In the genomic region with DNA sequence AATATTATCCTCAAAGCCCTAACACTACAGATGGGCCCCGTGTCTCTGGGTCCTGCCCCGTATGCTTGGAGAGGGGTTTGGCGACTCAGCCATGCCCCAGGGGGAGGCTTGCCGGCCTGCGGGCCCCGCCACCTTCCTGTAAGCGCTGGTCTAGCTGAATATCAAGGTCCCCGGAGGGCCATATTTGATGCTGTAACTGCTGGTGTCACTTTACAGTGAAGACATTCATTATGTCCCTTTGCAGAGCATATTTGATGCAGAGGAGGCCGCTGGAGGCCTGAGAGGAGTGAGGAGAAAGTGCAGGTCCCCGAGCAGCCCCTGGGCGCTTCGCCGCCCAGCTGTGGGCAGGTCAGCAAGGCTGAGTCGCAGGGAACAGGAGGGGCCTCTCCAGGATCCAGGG, we compare ENCODE assay signal across 31 cellular contexts. TPM values are rescaled to one million over a fixed set of nuclear protein-coding genes. Genes with fewer than 3 reads are reported as not detected.
"Had no signal": no experiment of that assay in that cellular context is flagged by ENCODE, and none has a peak within 500 bp of the region (broad histone marks: within the 10 kb centered on the region; RNA-seq: fewer than 3 reads in every experiment).

No MANE protein-coding gene starts in this region.

- DNase-seq: activated CD4-positive, alpha-beta memory T cell treated with anti-CD3 and anti-CD28 coated beads, Interleukin-2, amount 10 ng/mL, durations not matched to agents 7 days and 5 days; activated CD4-positive, alpha-beta T cell treated with anti-CD3 and anti-CD28 coated beads for 1 hour; activated CD4-positive, alpha-beta T cell treated with anti-CD3 and anti-CD28 coated beads for 48 hours; activated CD4-positive, CD25-positive, alpha-beta regulatory T cell; activated CD8-positive, alpha-beta memory T cell treated with anti-CD3 and anti-CD28 coated beads for 24 hours; activated CD8-positive, alpha-beta memory T cell treated with anti-CD3 and anti-CD28 coated beads, Interleukin-2, amount 10 ng/mL, durations not matched to agents 7 days and 5 days; activated CD8-positive, alpha-beta memory T cell treated with anti-CD3 and anti-CD28 coated beads, Interleukin-2, amount 50 U/mL, for 48 hours; activated effector memory CD4-positive, alpha-beta T cell treated with Interleukin-2 at 50 U/mL for 16 hours; activated naive CD4-positive, alpha-beta T cell treated with anti-CD3 and anti-CD28 coated beads, Interleukin-2, amount 10 ng/mL, durations not matched to agents 7 days and 5 days; activated T-cell treated with anti-CD3 and anti-CD28 coated beads, Interleukin-2, amount 50 U/mL, for 48 hours; amniotic stem cell; aorta; caudate nucleus; cerebellar nuclear complex; NCI-H1092 treated with DMSO at 0.1 percent for 48 hours; NCI-H146; NCI-H187; NCI-H2029 treated with DMSO at 0.1 percent for 48 hours; NCI-H2227 treated with DMSO at 0.1 percent for 48 hours; NCI-H446 treated with DMSO at 0.1 percent for 48 hours; SHP77; SJCRH30; T1000; WERI-Rb-1 had no signal

- H3K4me3 ChIP-seq: SJCRH30, SK-N-MC had no signal

- H3K9me3 ChIP-seq: SJCRH30 had no signal

- H3K27me3 ChIP-seq: SJCRH30 had no signal

- H3K36me3 ChIP-seq: SJCRH30, WERI-Rb-1 had no signal

- H3K4me1 ChIP-seq: SJCRH30 had no signal

- H3K27ac ChIP-seq: KMS-11, SJCRH30, SK-N-MC, WERI-Rb-1 had no signal

- H3K9ac ChIP-seq: KMS-11 had no signal

- H3K4me2 ChIP-seq: KMS-11 had no signal

- ATAC-seq: activated CD8-positive, alpha-beta memory T cell treated with anti-CD3 and anti-CD28 coated beads, Interleukin-2, amount 10 ng/mL, durations not matched to agents 7 days and 5 days; Panc1 had no signal

RNA-seq across cellular contexts. Expression of gene IRX4, which starts 16.8 kb away (rescaled TPM):
- total RNA-seq: activated CD4-positive, alpha-beta memory T cell treated with anti-CD3 and anti-CD28 coated beads, Interleukin-2, amount 10 ng/mL, durations not matched to agents 7 days and 5 days; activated CD8-positive, alpha-beta memory T cell treated with anti-CD3 and anti-CD28 coated beads, Interleukin-2, amount 10 ng/mL, durations not matched to agents 7 days and 5 days; aorta; M059J; RPMI7951; SJCRH30; T-helper 1 cell treated with Interleukin-12 subunit alpha and Interleukin-12 subunit beta and Interleukin-4 antibody, amounts not matched to agents 30 ng/mL and 1 ng/mL, for 36 hours; T-helper 2 cell treated with Interferon-gamma antibody and Interleukin-4, amounts not matched to agents 100 ng/mL and 5 ng/mL, for 36 hours had no signal
- polyA plus RNA-seq: aorta had no signal
